Comparison of ENCODE assay signal across 8 cellular contexts in the genomic region with DNA sequence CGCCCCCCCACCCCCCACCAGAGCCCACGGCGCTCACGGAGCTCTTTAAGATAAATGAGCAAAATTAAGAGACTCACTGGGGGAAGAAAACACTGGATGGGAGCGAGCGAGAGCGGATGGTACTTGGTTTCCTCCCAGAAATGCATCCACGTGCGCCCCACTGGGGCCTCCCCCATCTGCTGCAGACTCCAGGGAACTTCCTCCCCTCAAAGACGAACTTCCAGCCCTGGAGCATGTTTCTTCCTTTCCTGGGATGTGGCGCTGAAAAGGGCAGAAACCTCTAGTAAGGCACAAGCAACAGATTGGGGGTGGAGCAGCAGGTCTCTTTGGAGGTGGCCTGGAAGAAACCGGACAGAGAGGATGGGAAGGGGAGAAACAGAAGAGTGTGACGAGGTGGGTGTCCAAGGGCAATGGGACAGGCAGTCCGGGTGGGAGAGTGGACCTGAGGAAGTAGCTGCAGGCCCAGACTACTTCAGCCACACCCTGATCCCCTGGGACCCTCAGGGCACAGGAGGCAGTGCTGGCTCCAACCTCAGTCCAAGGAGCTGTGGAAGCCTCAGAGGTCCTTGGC. TPM values are rescaled to one million over a fixed set of nuclear protein-coding genes. Genes with fewer than 3 reads are reported as not detected.
DNase-seq lines count a peak whose midpoint lies in the region; ATAC-seq and TF ChIP-seq lines count a peak whose summit lies in the region.
"Not testable (repeated sequence)": the region's sequence is repeated elsewhere in the genome, so short reads cannot be mapped to it uniquely, and the experiment has no call there.

No MANE protein-coding gene starts in this region.

- H3K9me3 Mint-ChIP-seq in CD8-positive, alpha-beta memory T cell; neural crest cell: not testable (repeated sequence)

- not testable (repeated sequence) for H3K9me3 ChIP-seq in CD8-positive, alpha-beta memory T cell (ENCODE audit: low read length); adipocyte (ENCODE audit: control insufficient read depth, low read length); esophagus (ENCODE audit: control insufficient read depth in 2 of 2, insufficient read depth in 1 of 2, low read depth in 1 of 2, low read length in 1 of 2); testis

- H3K27me3 Mint-ChIP-seq in CD8-positive, alpha-beta memory T cell = peaks cover 5 to 44% of the 10 kb centered on the region in 2 donors
- not testable (repeated sequence) for H3K27me3 Mint-ChIP-seq in neural crest cell (ENCODE audit: low read depth)

- TF ChIP-seq EP300 in Ishikawa (IDR thresholded peaks at IDR 0.05; ENCODE audit: borderline replicate concordance) = not testable (repeated sequence)

- H3K9ac ChIP-seq in adipocyte (ENCODE audit: low read length) = peak overlapping the region; percentile 78

- intact Hi-C loops in testis (cut with DNase I; ENCODE audit: low total_unique reads) = not testable (repeated sequence)

- not testable (repeated sequence) for TF ChIP-seq POLR2A in testis (IDR thresholded peaks at IDR 0.05)

- POLR2A ChIA-PET in CD8-positive, alpha-beta memory T cell (lab: Charles Lee) = not testable (repeated sequence)

- TF ChIP-seq RAD21 in Ishikawa (IDR thresholded peaks at IDR 0.05; ENCODE audit: low read depth) = not testable (repeated sequence)

- peak; percentile 33 for ATAC-seq in SK-N-SH treated with all-trans-retinoic acid at 6 μM for 48 hours

- peak in 1 of 5 donors; percentile 8 for DNase-seq in CD8-positive, alpha-beta memory T cell
- DNase-seq in adipocyte (ENCODE audit: low read depth) (peak; percentile 5), iPS-NIHi7 (ENCODE audit: extremely low spot score) (peak; percentile 18), neural crest cell (ENCODE audit: low read depth, low spot score) (peak; percentile 12)
- DNase-seq in testis = not testable (repeated sequence)

- H3K36me3 Mint-ChIP-seq in CD8-positive, alpha-beta memory T cell; neural crest cell (ENCODE audit: low read depth): not testable (repeated sequence)

- H3K4me1 ChIP-seq in CD8-positive, alpha-beta memory T cell (ENCODE audit: insufficient read depth, low read length); esophagus (ENCODE audit: control insufficient read depth in 2 of 2, insufficient read depth in 2 of 2, low read length in 1 of 2); testis: not testable (repeated sequence)
- H3K4me1 ChIP-seq in adipocyte (ENCODE audit: control insufficient read depth, insufficient read depth, low read length) = peaks cover 38% of the 10 kb centered on the region

- H3K27ac ChIP-seq in CD8-positive, alpha-beta memory T cell (ENCODE audit: low read depth, low read length); testis: not testable (repeated sequence)
- H3K27ac ChIP-seq in esophagus (ENCODE audit: low read depth in 2 of 2, low read length in 1 of 2) = peak overlapping the region; percentile 69 to 85

- TF ChIP-seq CTCF in neural crest cell (conservative IDR thresholded peaks at IDR 0.05); testis (IDR thresholded peaks at IDR 0.05): not testable (repeated sequence)

- H3K4me3 Mint-ChIP-seq in CD8-positive, alpha-beta memory T cell = peak overlapping the region in 6 of 7 donors; percentile 26 to 70 (median 62)
- H3K4me3 Mint-ChIP-seq in neural crest cell = peak overlapping the region; percentile 89

- H3K4me1 Mint-ChIP-seq in CD8-positive, alpha-beta memory T cell = peaks cover 11 to 15% (median 14%) of the 10 kb centered on the region in 3 donors
- H3K4me1 Mint-ChIP-seq in neural crest cell = peaks cover 22% of the 10 kb centered on the region

- H3K36me3 ChIP-seq in CD8-positive, alpha-beta memory T cell (ENCODE audit: insufficient read depth, low read length); adipocyte (ENCODE audit: control insufficient read depth, insufficient read depth, low read length, severe bottlenecking); esophagus (ENCODE audit: control insufficient read depth in 2 of 2, insufficient read depth in 2 of 2, low read length in 1 of 2); testis (ENCODE audit: low read depth, missing control alignments): not testable (repeated sequence)

- CTCF ChIA-PET in CD8-positive, alpha-beta memory T cell (lab: Charles Lee) = not testable (repeated sequence)

- H3K4me3 ChIP-seq in CD8-positive, alpha-beta memory T cell (ENCODE audit: low read length) = not testable (repeated sequence)
- H3K4me3 ChIP-seq in adipocyte (ENCODE audit: low read length) (peak overlapping the region; percentile 75), esophagus (ENCODE audit: low read depth in 1 of 2, low read length in 2 of 2) (peak overlapping the region; percentile 47 to 55), testis (peak overlapping the region; percentile 29 to 31)

- WGBS in esophagus, 2 donors = 8 to 9% methylated on average over 14 of the region's 14 CpGs
- WGBS in testis, 2 donors = 3 to 7% methylated on average over 14 of the region's 14 CpGs

- not testable (repeated sequence) for H3K27ac Mint-ChIP-seq in CD8-positive, alpha-beta memory T cell
- peak overlapping the region; percentile 94 for H3K27ac Mint-ChIP-seq in neural crest cell (ENCODE audit: unreplicated experiment)

- not testable (repeated sequence) for H3K27me3 ChIP-seq in CD8-positive, alpha-beta memory T cell (ENCODE audit: insufficient read depth, low read length, poor library complexity, severe bottlenecking); adipocyte (replicated peaks; ENCODE audit: control insufficient read depth, insufficient read depth, low read length); esophagus (ENCODE audit: control insufficient read depth in 1 of 2, insufficient read depth in 2 of 2, low read length in 2 of 2); testis

TF ChIP-seq in Ishikawa, 13 proteins besides CTCF, POLR2A, EP300 and RAD21:
- TF ChIP-seq, protein P1, sequence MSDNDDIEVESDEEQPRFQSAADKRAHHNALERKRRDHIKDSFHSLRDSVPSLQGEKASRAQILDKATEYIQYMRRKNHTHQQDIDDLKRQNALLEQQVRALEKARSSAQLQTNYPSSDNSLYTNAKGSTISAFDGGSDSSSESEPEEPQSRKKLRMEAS (IDR thresholded peaks at IDR 0.05) = peak; percentile 4; the same call in 1 of the 2 replicates

RNA-seq across cellular contexts. Expression of a gene that starts 46.5 kb away (rescaled TPM):
- total RNA-seq in CD8-positive, alpha-beta memory T cell = 1 to 10 TPM; 2.3 TPM
- 0.97 TPM for polyA plus RNA-seq in CD8-positive, alpha-beta memory T cell
- 1 to 10 TPM in 1 of 2 donors, under 1 TPM in 1; 0.28 to 4.0 TPM for polyA plus RNA-seq in esophagus
- 0.49 and 0.98 TPM in 2 replicates for total RNA-seq in neural crest cell
- 1 to 10 TPM; 4.7 to 5.4 TPM for total RNA-seq in testis
- 22.3 TPM for polyA plus RNA-seq in testis (ENCODE audit: insufficient read depth, low read depth, low replicate concordance)
